In the genomic region with DNA sequence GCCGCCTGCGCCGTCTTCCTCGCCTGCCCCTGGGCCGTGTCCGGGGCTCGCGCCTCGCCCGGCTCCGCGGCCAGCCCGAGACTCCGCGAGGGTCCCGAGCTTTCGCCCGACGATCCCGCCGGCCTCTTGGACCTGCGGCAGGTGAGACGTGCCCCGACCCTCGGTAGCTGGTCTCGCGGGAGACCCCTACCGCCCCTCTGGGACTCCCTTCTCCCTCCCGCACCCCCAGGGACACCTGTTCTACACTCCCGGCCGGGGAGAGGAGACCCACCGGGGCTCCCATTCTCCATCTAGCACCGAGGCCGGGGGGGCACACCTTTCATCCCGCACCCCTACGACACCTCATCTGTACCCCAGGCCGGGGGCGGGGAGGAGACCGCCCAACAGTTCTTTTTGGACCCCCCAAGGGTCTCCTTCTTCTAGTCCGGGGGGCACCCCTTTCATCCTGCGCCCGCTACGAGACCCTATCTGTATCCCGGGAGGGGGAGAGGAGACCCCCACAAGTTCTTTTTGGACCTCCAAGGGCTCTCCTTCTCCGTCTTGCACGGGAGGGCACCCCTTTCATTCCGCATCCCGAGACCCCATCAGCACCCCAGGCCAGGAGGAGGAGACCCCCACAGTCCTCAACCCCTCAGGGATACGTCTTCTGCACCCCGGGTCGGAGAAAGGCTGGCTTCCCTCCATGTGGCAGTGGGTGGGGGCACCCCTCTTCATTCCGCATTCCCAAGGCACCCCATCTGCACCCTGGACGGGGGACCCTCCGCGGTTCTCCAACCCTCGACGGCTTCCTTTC, we compare ENCODE assay signal across 8 cellular contexts. TPM values are rescaled to one million over a fixed set of nuclear protein-coding genes. Genes with fewer than 3 reads are reported as not detected.
DNase-seq lines count a peak whose midpoint lies in the region; ATAC-seq, FAIRE-seq and TF ChIP-seq lines count a peak whose summit lies in the region.

No MANE protein-coding gene starts in this region.

- H3F3A ChIP-seq in OCI-LY1 (ENCODE audit: insufficient read depth, low read length), result peaks cover 14% of the 10 kb centered on the region

- ATAC-seq in pancreas (no peak), HG02678 (IDR thresholded peaks at IDR 0.05; ENCODE audit: unreplicated experiment) (no peak), GM18907 (IDR thresholded peaks at IDR 0.05; ENCODE audit: unreplicated experiment) (no peak)

- TF ChIP-seq CTCF in OCI-LY1 (IDR thresholded peaks at IDR 0.05; ENCODE audit: low read length) (no peak), epithelial cell of esophagus (IDR thresholded peaks at IDR 0.05; ENCODE audit: insufficient read depth, low read depth, low read length, missing control alignments) (no peak), pancreas (IDR thresholded peaks at IDR 0.05) (no peak)

- FAIRE-seq in pancreas (lab: Jason Lieb, UNC), result no peak

- H3K4me3 ChIP-seq in OCI-LY1 (ENCODE audit: low read depth, low read length, poor library complexity, severe bottlenecking), result peak overlapping the region; percentile 100
- H3K4me3 ChIP-seq in epithelial cell of esophagus (ENCODE audit: low read length), result peak overlapping the region; percentile 93
- peak overlapping the region; percentile 26 to 60 (median 51) for H3K4me3 ChIP-seq in pancreas

- H3K27me3 ChIP-seq in OCI-LY1 (ENCODE audit: insufficient read depth, low read length) (no peaks in the 10 kb centered on the region), pancreas (no peaks in the 10 kb centered on the region)

- intact Hi-C loops in pancreas (cut with DNase I), result no loop called here

- H3K9me2 ChIP-seq in OCI-LY1 (ENCODE audit: low read depth, low read length), result no peaks in the 10 kb centered on the region

- H3K36me3 ChIP-seq in ES-I3 (ENCODE audit: insufficient read depth, low read length), result peaks cover 8% of the 10 kb centered on the region; the same call in 1 of the 2 replicates
- peaks cover 43% of the 10 kb centered on the region for H3K36me3 ChIP-seq in OCI-LY1 (ENCODE audit: insufficient read depth, low read length)
- no peaks in the 10 kb centered on the region for H3K36me3 ChIP-seq in pancreas

- H2AFZ ChIP-seq in OCI-LY1 (ENCODE audit: low read length), result no peak overlapping the region

- H3K27ac ChIP-seq in OCI-LY1 (ENCODE audit: low read depth, low read length, poor library complexity, severe bottlenecking) (peak overlapping the region; percentile 98), pancreas (no peak overlapping the region)

- WGBS in pancreas, 2 donors, result 7 to 13% methylated on average over 45 to 57 of the region's 57 CpGs

- peak overlapping the region; percentile 83 for H3K9ac ChIP-seq in ES-I3 (ENCODE audit: low read depth, low read length)
- peak overlapping the region; percentile 99 for H3K9ac ChIP-seq in OCI-LY1 (ENCODE audit: low read length)

- peaks cover 20% of the 10 kb centered on the region for H3K79me2 ChIP-seq in OCI-LY1 (ENCODE audit: insufficient read depth, low read length)

- DNase-seq in epithelial cell of esophagus (ENCODE audit: low read depth), result no peak
- peak in 1 of 6 donors; percentile 60 for DNase-seq in pancreas
- DNase-seq in NCI-H128 (lab: John Stamatoyannopoulos, UW; ENCODE audit: unreplicated experiment), result no peak
- no peak for DNase-seq in NCI-H146 treated with DMSO at 0.1 percent for 48 hours (lab: John Stamatoyannopoulos, UW; ENCODE audit: unreplicated experiment)

- H3K9me3 ChIP-seq in ES-I3 (ENCODE audit: control insufficient read depth, insufficient read depth, low read length), result peaks cover 7% of the 10 kb centered on the region
- no peaks in the 10 kb centered on the region for H3K9me3 ChIP-seq in OCI-LY1 (ENCODE audit: low read length)
- no peaks in the 10 kb centered on the region for H3K9me3 ChIP-seq in pancreas

- no peaks in the 10 kb centered on the region for H4K20me1 ChIP-seq in OCI-LY1 (ENCODE audit: insufficient read depth, low read length)

- H3K4me1 ChIP-seq in ES-I3 (ENCODE audit: insufficient read depth, low read length), result peaks cover 24% of the 10 kb centered on the region
- H3K4me1 ChIP-seq in OCI-LY1 (ENCODE audit: insufficient read depth, low read length, severe bottlenecking), result peaks cover 62% of the 10 kb centered on the region
- H3K4me1 ChIP-seq in pancreas, result peaks cover 0 to 5% (median 0%) of the 10 kb centered on the region in 3 donors

- H3K4me2 ChIP-seq in OCI-LY1 (ENCODE audit: low read length), result peak overlapping the region; percentile 95

RNA-seq across cellular contexts. Expression of a gene that starts 0.5 kb away (rescaled TPM):
- 1 to 10 TPM in 1 of 6 donors, under 1 TPM in 3, not detected in 2; 0.12 to 1.1 (median 0.20) TPM for total RNA-seq in pancreas
- polyA plus RNA-seq in pancreas, result not detected

RNA-seq across cellular contexts. Expression of a gene that starts 29.2 kb away (rescaled TPM):
- 1 to 10 TPM; 1.1 to 5.5 (median 2.7) TPM for total RNA-seq in pancreas
- polyA plus RNA-seq in pancreas, result 1 to 10 TPM; 1.3 to 3.5 TPM

RNA-seq across cellular contexts. Expression of a gene that starts 49.8 kb away (rescaled TPM):
- 1 to 10 TPM in 3 of 6 donors, under 1 TPM in 3; 0.51 to 3.2 (median 1.1) TPM for total RNA-seq in pancreas
- polyA plus RNA-seq in pancreas, result 1 to 10 TPM; 2.1 to 2.8 TPM

RNA-seq across cellular contexts. Expression of a gene that starts 59.6 kb away (rescaled TPM):
- under 1 TPM in 1 of 6 donors, not detected in 5; 0.16 TPM for total RNA-seq in pancreas
- polyA plus RNA-seq in pancreas, result not detected
